7 cellular contexts compared by ENCODE assay signal in the genomic region with DNA sequence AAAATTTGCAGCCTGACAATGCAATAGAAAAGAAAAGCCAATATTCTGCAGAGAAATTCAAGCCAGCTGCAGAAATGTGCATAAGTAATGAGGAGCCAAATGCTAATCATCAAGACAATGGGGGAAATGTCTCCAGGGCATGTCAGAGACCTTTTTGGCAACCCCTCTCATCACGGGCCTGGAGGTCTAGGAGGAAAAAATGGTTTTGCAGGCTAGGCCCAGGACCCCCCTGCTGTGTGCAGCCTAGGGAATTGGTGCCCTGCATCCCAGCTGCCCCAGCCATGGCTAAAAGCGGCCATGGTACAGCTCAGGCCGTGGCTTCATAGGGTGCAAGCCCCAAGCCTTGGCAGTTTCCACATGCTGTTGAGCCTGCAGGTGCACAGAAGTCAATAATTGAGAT.
"Had no signal": no experiment of that assay in that cellular context is flagged by ENCODE, and none has a peak within 500 bp of the region (broad histone marks: within the 10 kb centered on the region; RNA-seq: fewer than 3 reads in every experiment).

No MANE protein-coding gene starts in this region.

- DNase-seq: GDM1, GF-D8 had no signal

- FAIRE-seq: G401.6, GM12891, GM12892, GM18507, GM19239 had no signal
